ENCODE assay signal across 8 cellular contexts in the genomic region with DNA sequence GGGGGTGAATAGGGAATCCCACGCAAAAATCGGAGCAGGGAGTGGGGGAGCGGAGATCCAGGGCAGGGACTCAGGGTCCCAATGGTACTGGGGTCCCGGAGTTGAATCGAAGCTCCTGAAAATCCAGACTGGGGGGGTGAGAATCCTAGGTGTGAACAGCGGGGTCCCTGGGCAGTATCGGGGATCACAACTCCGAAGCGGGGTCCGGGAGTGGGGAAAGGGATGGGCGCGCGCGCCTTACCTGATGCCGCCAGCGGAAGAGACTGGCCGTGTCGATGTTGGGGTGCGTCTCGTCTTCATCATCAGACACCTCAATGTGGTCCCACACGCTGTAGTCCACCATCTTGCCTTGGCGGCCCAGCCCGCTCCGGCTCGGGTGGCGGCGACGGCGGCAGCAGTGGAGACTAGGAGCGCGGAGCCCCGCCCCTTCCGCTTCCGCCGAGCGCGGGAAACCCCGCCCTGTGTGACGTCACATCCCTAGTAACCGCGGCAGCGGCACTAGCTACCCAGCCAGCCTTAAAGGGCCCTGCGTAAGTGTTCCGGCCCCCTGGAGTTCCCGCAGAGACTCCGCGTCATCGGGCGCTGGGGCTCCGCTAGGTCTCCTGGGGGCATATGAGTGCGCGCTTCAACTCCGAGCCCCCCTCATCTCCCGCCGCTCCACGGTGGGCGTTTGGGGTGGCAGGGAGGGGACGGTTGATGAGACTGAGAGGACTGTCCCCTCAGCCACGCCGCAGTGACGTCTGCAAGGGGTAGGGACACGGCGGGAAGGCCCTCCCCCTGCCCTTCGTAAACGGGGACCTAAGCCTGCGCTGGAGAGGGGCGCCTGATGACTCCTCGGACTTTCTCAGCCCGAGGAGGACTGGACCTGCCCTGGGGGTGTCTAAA. TPM values are rescaled to one million over a fixed set of nuclear protein-coding genes. Genes with fewer than 3 reads are reported as not detected.
DNase-seq lines count a peak whose midpoint lies in the region; ATAC-seq lines count a peak whose summit lies in the region.

TSS of gene CDC37 (minus strand) at position 406 of the 885 bp plus-strand sequence. CDS start at position 343, 63 bp downstream.

- no peaks in the 10 kb centered on the region for H3K9me3 ChIP-seq in CD8-positive, alpha-beta memory T cell (ENCODE audit: low read length)

- H3K27ac ChIP-seq in CD8-positive, alpha-beta memory T cell (ENCODE audit: low read depth, low read length), result peak within 1 kb of the TSS; percentile 98

- H3K4me1 Mint-ChIP-seq in CD8-positive, alpha-beta memory T cell, result peaks cover 60 to 84% (median 70%) of the 10 kb centered on the region in 3 donors
- peaks cover 40% of the 10 kb centered on the region for H3K4me1 Mint-ChIP-seq in memory B cell

- H3K4me3 Mint-ChIP-seq in CD8-positive, alpha-beta memory T cell, result peak within 1 kb of the TSS; percentile 88 to 99 (median 96)
- peak within 1 kb of the TSS; percentile 96 for H3K4me3 Mint-ChIP-seq in memory B cell

- CTCF ChIA-PET in CD8-positive, alpha-beta memory T cell (lab: Charles Lee), result interaction anchor here (0.5 to 29.2 kb wide), 15 partner anchors 9 to 298 kb away, joined by 3 to 788 read pairs (median 3); partner anchors contain the start of genes ICAM1, MRPL4, PDE4A and QTRT1

- H3K36me3 ChIP-seq in CD8-positive, alpha-beta memory T cell (ENCODE audit: insufficient read depth, low read length), result no peaks in the 10 kb centered on the region

- peaks cover 0 to 29% (median 0%) of the 10 kb centered on the region in 3 donors for H3K36me3 Mint-ChIP-seq in CD8-positive, alpha-beta memory T cell
- no peaks in the 10 kb centered on the region for H3K36me3 Mint-ChIP-seq in memory B cell

- H3K27me3 Mint-ChIP-seq in CD8-positive, alpha-beta memory T cell, result peaks cover 0 to 11% of the 10 kb centered on the region in 2 donors
- H3K27me3 Mint-ChIP-seq in memory B cell, result no peaks in the 10 kb centered on the region

- H3K9me3 Mint-ChIP-seq in CD8-positive, alpha-beta memory T cell, result no peaks in the 10 kb centered on the region
- H3K9me3 Mint-ChIP-seq in memory B cell, result no peaks in the 10 kb centered on the region

- POLR2A ChIA-PET in CD8-positive, alpha-beta memory T cell (lab: Charles Lee), result interaction anchor here (0.6 to 2.0 kb wide), 5 partner anchors 10 to 133 kb away, joined by 3 to 7 read pairs (median 5); partner anchors contain the start of gene TYK2

- peak within 1 kb of the TSS; percentile 99 for H3K4me3 ChIP-seq in CD8-positive, alpha-beta memory T cell (ENCODE audit: low read length)

- ATAC-seq in GM19468 (IDR thresholded peaks at IDR 0.05; ENCODE audit: extremely low read depth, unreplicated experiment), result peak; percentile 60
- peak; percentile 81 for ATAC-seq in memory B cell (ENCODE audit: low read depth)

- H3K4me1 ChIP-seq in CD8-positive, alpha-beta memory T cell (ENCODE audit: insufficient read depth, low read length), result peaks cover 69% of the 10 kb centered on the region

- H3K27me3 ChIP-seq in CD8-positive, alpha-beta memory T cell (ENCODE audit: insufficient read depth, low read length, poor library complexity, severe bottlenecking), result no peaks in the 10 kb centered on the region

- H3K27ac Mint-ChIP-seq in CD8-positive, alpha-beta memory T cell, result peak within 1 kb of the TSS; percentile 97 to 100 (median 99)
- H3K27ac Mint-ChIP-seq in memory B cell, result peak within 1 kb of the TSS; percentile 100

- DNase-seq in CD8-positive, alpha-beta memory T cell, result peak; percentile 96 to 98 (median 97)
- DNase-seq in HT-29 (ENCODE audit: low spot score) (peak; percentile 93), memory B cell (ENCODE audit: low spot score in 2 of 2) (peak; percentile 99)
- peak; percentile 95 for DNase-seq in NK-92 treated with Interleukin-12 subunit alpha and Interleukin-12 subunit beta, amount 100 ng/mL, for 24 hours (lab: John Stamatoyannopoulos, UW)
- DNase-seq in activated CD8-positive, alpha-beta memory T cell treated with anti-CD3 and anti-CD28 coated beads for 24 hours, result peak; percentile 99
- DNase-seq in effector CD8-positive, alpha-beta T cell (lab: John Stamatoyannopoulos, UW), result peak; percentile 94
- peak; percentile 97 for DNase-seq in stimulated activated CD8-positive, alpha-beta memory T cell treated with anti-CD3 and anti-CD28 coated beads, Interleukin-12 subunit alpha, Interleukin-12 subunit beta, amount 100 ng/mL, for 1 hour (ENCODE audit: low read depth)

RNA-seq across cellular contexts. Expression of gene CDC37, which starts in this region (rescaled TPM):
- total RNA-seq in CD8-positive, alpha-beta memory T cell, result 100 to 1,000 TPM; 273 to 277 TPM
- polyA plus RNA-seq in CD8-positive, alpha-beta memory T cell, result 100 TPM
- 239 and 271 TPM in 2 replicates for total RNA-seq in HT-29 (2014; rRNA removed; shearing (Covaris generic))

Comparison
In these comparisons a context has a peak if more than half of its experiments do, and no peak if none do; other contexts are left out.
1. Peak in every context shown above with its lines: DNase-seq, ATAC-seq, H3K4me3 ChIP-seq and H3K27ac ChIP-seq.